Comparison of ENCODE assay signal across 36 cellular contexts in genomic region chr21:26374817-26375216, GRCh38.
"Had no signal": no experiment of that assay in that cellular context is flagged by ENCODE, and none has a peak within 500 bp of the region (broad histone marks: within the 10 kb centered on the region; RNA-seq: fewer than 3 reads in every experiment).

No MANE protein-coding gene starts in this region.

- H3K27ac ChIP-seq: brain microvascular endothelial cell, Peyer's patch, RWPE1, VCaP had no signal

- H3K27me3 ChIP-seq: brain microvascular endothelial cell, Peyer's patch had no signal

- ATAC-seq: activated CD8-positive, alpha-beta memory T cell treated with anti-CD3 and anti-CD28 coated beads, Interleukin-2, amount 10 ng/mL, durations not matched to agents 7 days and 5 days; activated T-helper 17 cell treated with anti-CD3 and anti-CD28 coated beads, Interleukin-2, amount 50 U/mL, for 72 hours; K562; Right ventricle myocardium inferior had no signal

- H3K9me3 ChIP-seq: Peyer's patch had no signal

- H3K4me3 ChIP-seq: K562, Peyer's patch had no signal

- H3K4me1 ChIP-seq: Peyer's patch had no signal

- H3K36me3 ChIP-seq: brain microvascular endothelial cell, Peyer's patch had no signal

- DNase-seq: activated B cell treated with CpG ODN at 0.5 μM for 24 hours; activated CD4-positive, alpha-beta memory T cell treated with anti-CD3 and anti-CD28 coated beads, Interleukin-2, amount 10 ng/mL, durations not matched to agents 7 days and 5 days; activated CD4-positive, alpha-beta T cell treated with anti-CD3 and anti-CD28 coated beads for 48 hours; activated CD4-positive, CD25-positive, alpha-beta regulatory T cell treated with anti-CD3 and anti-CD28 coated beads, Interleukin-2, amount 50 U/mL, for 72 hours; activated CD8-positive, alpha-beta memory T cell treated with anti-CD3 and anti-CD28 coated beads for 24 hours; activated CD8-positive, alpha-beta memory T cell treated with anti-CD3 and anti-CD28 coated beads, Interleukin-2, amount 10 ng/mL, durations not matched to agents 7 days and 5 days; activated CD8-positive, alpha-beta memory T cell treated with anti-CD3 and anti-CD28 coated beads, Interleukin-2, amount 50 U/mL, for 48 hours; activated effector memory CD4-positive, alpha-beta T cell treated with anti-CD3 and anti-CD28 coated beads, Interleukin-2, amount 50 U/mL, for 16 hours; activated naive CD4-positive, alpha-beta T cell; activated naive CD4-positive, alpha-beta T cell treated with anti-CD3 and anti-CD28 coated beads, Interleukin-2, amount 50 U/mL, for 16 hours; activated naive CD8-positive, alpha-beta T cell treated with anti-CD3 and anti-CD28 coated beads for 36 hours; activated T-cell treated with anti-CD3 and anti-CD28 coated beads, Interleukin-2, amount 50 U/mL, for 48 hours; amniotic stem cell; aorta; brain microvascular endothelial cell; central memory CD4-positive, alpha-beta T cell; NCI-H1105; NCI-H1417 treated with DMSO at 0.1 percent for 48 hours; NCI-H1694; NCI-H1930; NCI-H2081 treated with DMSO at 0.1 percent for 48 hours; NCI-H226; NCI-H524 treated with DMSO at 0.1 percent for 48 hours; NCI-H748 treated with DMSO at 0.1 percent for 48 hours; NK-92 treated with Interleukin-12 subunit alpha and Interleukin-12 subunit beta, amount 100 ng/mL, for 24 hours; Peyer's patch; SIG-M5; SW 1271; T-helper 1 cell; T-helper 2 cell; T-helper 9 cell had no signal
